1 cellular context compared by ENCODE assay signal in the genomic region with DNA sequence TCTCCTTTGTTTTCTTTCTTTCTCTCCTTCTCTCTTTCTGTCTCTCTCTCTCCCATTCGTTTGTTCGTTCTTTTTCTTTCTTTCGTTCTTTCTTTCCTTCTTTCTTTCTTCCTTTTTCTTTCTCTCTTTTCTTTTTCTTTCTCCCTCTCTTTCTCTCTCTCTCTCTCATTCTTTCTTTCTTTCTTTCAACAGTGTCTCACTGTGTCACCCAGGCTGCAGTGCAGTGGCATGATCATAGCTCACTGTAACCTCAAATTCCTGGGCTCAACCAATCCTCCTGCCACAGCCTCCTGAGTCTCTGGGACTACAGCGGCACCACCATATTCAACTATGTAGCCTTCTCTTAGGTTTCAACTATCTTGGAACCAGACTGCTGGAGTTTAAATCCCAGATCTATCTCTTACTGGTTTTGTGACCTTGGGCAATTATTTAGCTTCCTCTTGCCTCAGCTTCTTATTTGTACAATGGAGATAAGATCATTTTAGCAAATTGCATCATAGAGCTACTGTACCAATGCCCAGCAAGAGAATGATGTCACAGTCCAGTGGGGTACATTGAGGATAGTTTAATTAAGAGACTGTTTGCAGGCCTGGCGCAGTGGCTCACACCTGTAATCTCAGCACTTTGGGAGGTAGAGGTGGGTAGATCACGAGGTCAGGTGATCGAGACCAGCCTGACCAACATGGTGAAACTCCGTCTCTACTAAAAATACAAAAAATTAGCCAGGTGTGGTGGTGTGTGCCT.
A peak's percentile ranks its signal among the peaks of the same experiment; 100 is the strongest.
TF ChIP-seq lines count a peak whose summit lies in the region.

No MANE protein-coding gene starts in this region.

TF ChIP-seq in HepG2, 621 proteins besides CTCF, POLR2A, EP300 and RAD21 (continued from another document and continues in another):
- TF ChIP-seq CEBPB (IDR thresholded peaks at IDR 0.05; ENCODE audit: borderline replicate concordance, low read depth, low read length) (peak; percentile 97), ZNF691 (CRISPR knock-in tag; IDR thresholded peaks at IDR 0.05; ENCODE audit: borderline replicate concordance, low read depth) (0 out of 2 replicates have a peak, but pooled peaks have one; percentile 16), FOXK1 (CRISPR knock-in tag; IDR thresholded peaks at IDR 0.05; ENCODE audit: borderline replicate concordance, low read depth) (0 out of 2 replicates have a peak, but pooled peaks have one; percentile 14), POGZ (CRISPR knock-in tag; IDR thresholded peaks at IDR 0.05) (no peak), ZNF484 (CRISPR knock-in tag; IDR thresholded peaks at IDR 0.05; ENCODE audit: borderline replicate concordance, low read depth) (no peak), MEIS2 (CRISPR knock-in tag; IDR thresholded peaks at IDR 0.05) (no peak), ZMYM4 (CRISPR knock-in tag; IDR thresholded peaks at IDR 0.05) (peak; percentile 61; the same call in 1 of the 2 replicates), CCDC6 (CRISPR knock-in tag; IDR thresholded peaks at IDR 0.05) (0 out of 2 replicates have a peak, but pooled peaks have one; percentile 14), ZNF282 (IDR thresholded peaks at IDR 0.05; ENCODE audit: partially characterized antibody) (no peak), KLF16 (CRISPR knock-in tag; IDR thresholded peaks at IDR 0.05) (peak in 1 of 2 experiments; percentile 61; a peak in 1 of 4 replicates), ZNF564 (CRISPR knock-in tag; IDR thresholded peaks at IDR 0.05) (no peak), ZNF788 (CRISPR knock-in tag; IDR thresholded peaks at IDR 0.05; ENCODE audit: borderline replicate concordance) (0 out of 2 replicates have a peak, but pooled peaks have one; percentile 32), DPF2 (CRISPR knock-in tag; IDR thresholded peaks at IDR 0.05; ENCODE audit: borderline replicate concordance, low read depth) (peak; percentile 64; the same call in 1 of the 2 replicates), HNF1B (CRISPR knock-in tag; IDR thresholded peaks at IDR 0.05) (no peak), ZNF468 (CRISPR knock-in tag; IDR thresholded peaks at IDR 0.05) (no peak), ATF4 (CRISPR knock-in tag; IDR thresholded peaks at IDR 0.05) (peak in 1 of 2 experiments; percentile 99; a peak in 2 of 4 replicates), HMG20A (CRISPR knock-in tag; IDR thresholded peaks at IDR 0.05; ENCODE audit: borderline replicate concordance) (peak; percentile 75; the same call in 1 of the 2 replicates), FOXP1 (IDR thresholded peaks at IDR 0.05) (no peak), FOXP1 (CRISPR knock-in tag; IDR thresholded peaks at IDR 0.05) (peak; percentile 52; the same call in 1 of the 2 replicates), ZNF18 (CRISPR knock-in tag; IDR thresholded peaks at IDR 0.05; ENCODE audit: insufficient replicate concordance) (peak; percentile 83), ZNF629 (CRISPR knock-in tag; conservative IDR thresholded peaks at IDR 0.05) (peak; percentile 60), ADNP (CRISPR knock-in tag; IDR thresholded peaks at IDR 0.05) (peak; percentile 35; the same call in 1 of the 2 replicates), WIZ (CRISPR knock-in tag; IDR thresholded peaks at IDR 0.05) (no peak), ZNF317 (CRISPR knock-in tag; IDR thresholded peaks at IDR 0.05) (no peak), SAP130 (CRISPR knock-in tag; IDR thresholded peaks at IDR 0.05; ENCODE audit: low read depth) (peak; percentile 39; the same call in 1 of the 2 replicates), NFRKB (IDR thresholded peaks at IDR 0.05) (no peak), PATZ1 (CRISPR knock-in tag; IDR thresholded peaks at IDR 0.05) (peak; percentile 17; the same call in 1 of the 2 replicates), HOXA3 (CRISPR knock-in tag; IDR thresholded peaks at IDR 0.05) (peak; percentile 82; the same call in 1 of the 2 replicates), REXO4 (CRISPR knock-in tag; IDR thresholded peaks at IDR 0.05; ENCODE audit: borderline replicate concordance) (no peak), ZFYVE20 (CRISPR knock-in tag; IDR thresholded peaks at IDR 0.05; ENCODE audit: borderline replicate concordance, low read depth) (no peak), KLF13 (CRISPR knock-in tag; IDR thresholded peaks at IDR 0.05) (no peak), FOSL2 (CRISPR knock-in tag; IDR thresholded peaks at IDR 0.05) (peak; percentile 68), JUND (CRISPR knock-in tag; IDR thresholded peaks at IDR 0.05) (peak; percentile 25; the same call in 1 of the 2 replicates), ZNF138 (CRISPR knock-in tag; IDR thresholded peaks at IDR 0.05; ENCODE audit: low read depth) (no peak), ZMYM3 (CRISPR knock-in tag; IDR thresholded peaks at IDR 0.05) (peak; percentile 10; the same call in 1 of the 2 replicates), RNF2 (conservative IDR thresholded peaks at IDR 0.05; ENCODE audit: low read depth) (no peak), CHCHD3 (CRISPR knock-in tag; IDR thresholded peaks at IDR 0.05) (no peak)
- TF ChIP-seq, protein P1, sequence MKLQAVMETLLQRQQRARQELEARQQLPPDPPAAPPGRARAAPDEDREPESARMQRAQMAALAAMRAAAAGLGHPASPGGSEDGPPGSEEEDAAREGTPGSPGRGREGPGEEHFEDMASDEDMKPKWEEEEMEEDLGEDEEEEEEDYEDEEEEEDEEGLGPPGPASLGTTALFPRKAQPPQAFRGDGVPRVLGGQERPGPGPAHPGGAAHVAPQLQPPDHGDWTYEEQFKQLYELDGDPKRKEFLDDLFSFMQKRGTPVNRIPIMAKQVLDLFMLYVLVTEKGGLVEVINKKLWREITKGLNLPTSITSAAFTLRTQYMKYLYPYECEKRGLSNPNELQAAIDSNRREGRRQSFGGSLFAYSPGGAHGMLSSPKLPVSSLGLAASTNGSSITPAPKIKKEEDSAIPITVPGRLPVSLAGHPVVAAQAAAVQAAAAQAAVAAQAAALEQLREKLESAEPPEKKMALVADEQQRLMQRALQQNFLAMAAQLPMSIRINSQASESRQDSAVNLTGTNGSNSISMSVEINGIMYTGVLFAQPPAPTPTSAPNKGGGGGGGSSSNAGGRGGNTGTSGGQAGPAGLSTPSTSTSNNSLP (IDR thresholded peaks at IDR 0.05; ENCODE audit: low read depth, low read length): peak; percentile 57; the same call in 1 of the 2 replicates
- TF ChIP-seq, protein P2, sequence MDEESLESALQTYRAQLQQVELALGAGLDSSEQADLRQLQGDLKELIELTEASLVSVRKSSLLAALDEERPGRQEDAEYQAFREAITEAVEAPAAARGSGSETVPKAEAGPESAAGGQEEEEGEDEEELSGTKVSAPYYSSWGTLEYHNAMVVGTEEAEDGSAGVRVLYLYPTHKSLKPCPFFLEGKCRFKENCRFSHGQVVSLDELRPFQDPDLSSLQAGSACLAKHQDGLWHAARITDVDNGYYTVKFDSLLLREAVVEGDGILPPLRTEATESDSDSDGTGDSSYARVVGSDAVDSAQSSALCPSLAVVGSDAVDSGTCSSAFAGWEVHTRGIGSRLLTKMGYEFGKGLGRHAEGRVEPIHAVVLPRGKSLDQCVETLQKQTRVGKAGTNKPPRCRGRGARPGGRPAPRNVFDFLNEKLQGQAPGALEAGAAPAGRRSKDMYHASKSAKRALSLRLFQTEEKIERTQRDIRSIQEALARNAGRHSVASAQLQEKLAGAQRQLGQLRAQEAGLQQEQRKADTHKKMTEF (CRISPR knock-in tag; IDR thresholded peaks at IDR 0.05): peak; percentile 71; the same call in 1 of the 2 replicates
- TF ChIP-seq, protein P3, sequence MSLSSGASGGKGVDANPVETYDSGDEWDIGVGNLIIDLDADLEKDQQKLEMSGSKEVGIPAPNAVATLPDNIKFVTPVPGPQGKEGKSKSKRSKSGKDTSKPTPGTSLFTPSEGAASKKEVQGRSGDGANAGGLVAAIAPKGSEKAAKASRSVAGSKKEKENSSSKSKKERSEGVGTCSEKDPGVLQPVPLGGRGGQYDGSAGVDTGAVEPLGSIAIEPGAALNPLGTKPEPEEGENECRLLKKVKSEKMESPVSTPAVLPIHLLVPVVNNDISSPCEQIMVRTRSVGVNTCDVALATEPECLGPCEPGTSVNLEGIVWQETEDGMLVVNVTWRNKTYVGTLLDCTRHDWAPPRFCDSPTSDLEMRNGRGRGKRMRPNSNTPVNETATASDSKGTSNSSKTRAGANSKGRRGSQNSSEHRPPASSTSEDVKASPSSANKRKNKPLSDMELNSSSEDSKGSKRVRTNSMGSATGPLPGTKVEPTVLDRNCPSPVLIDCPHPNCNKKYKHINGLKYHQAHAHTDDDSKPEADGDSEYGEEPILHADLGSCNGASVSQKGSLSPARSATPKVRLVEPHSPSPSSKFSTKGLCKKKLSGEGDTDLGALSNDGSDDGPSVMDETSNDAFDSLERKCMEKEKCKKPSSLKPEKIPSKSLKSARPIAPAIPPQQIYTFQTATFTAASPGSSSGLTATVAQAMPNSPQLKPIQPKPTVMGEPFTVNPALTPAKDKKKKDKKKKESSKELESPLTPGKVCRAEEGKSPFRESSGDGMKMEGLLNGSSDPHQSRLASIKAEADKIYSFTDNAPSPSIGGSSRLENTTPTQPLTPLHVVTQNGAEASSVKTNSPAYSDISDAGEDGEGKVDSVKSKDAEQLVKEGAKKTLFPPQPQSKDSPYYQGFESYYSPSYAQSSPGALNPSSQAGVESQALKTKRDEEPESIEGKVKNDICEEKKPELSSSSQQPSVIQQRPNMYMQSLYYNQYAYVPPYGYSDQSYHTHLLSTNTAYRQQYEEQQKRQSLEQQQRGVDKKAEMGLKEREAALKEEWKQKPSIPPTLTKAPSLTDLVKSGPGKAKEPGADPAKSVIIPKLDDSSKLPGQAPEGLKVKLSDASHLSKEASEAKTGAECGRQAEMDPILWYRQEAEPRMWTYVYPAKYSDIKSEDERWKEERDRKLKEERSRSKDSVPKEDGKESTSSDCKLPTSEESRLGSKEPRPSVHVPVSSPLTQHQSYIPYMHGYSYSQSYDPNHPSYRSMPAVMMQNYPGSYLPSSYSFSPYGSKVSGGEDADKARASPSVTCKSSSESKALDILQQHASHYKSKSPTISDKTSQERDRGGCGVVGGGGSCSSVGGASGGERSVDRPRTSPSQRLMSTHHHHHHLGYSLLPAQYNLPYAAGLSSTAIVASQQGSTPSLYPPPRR (CRISPR knock-in tag; IDR thresholded peaks at IDR 0.05; ENCODE audit: borderline replicate concordance): no peak
- TF ChIP-seq, protein P4, sequence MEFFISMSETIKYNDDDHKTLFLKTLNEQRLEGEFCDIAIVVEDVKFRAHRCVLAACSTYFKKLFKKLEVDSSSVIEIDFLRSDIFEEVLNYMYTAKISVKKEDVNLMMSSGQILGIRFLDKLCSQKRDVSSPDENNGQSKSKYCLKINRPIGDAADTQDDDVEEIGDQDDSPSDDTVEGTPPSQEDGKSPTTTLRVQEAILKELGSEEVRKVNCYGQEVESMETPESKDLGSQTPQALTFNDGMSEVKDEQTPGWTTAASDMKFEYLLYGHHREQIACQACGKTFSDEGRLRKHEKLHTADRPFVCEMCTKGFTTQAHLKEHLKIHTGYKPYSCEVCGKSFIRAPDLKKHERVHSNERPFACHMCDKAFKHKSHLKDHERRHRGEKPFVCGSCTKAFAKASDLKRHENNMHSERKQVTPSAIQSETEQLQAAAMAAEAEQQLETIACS (CRISPR knock-in tag; IDR thresholded peaks at IDR 0.05): no peak
- TF ChIP-seq, protein P5, sequence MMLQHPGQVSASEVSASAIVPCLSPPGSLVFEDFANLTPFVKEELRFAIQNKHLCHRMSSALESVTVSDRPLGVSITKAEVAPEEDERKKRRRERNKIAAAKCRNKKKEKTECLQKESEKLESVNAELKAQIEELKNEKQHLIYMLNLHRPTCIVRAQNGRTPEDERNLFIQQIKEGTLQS (CRISPR knock-in tag; IDR thresholded peaks at IDR 0.05): peak; percentile 93
